19 cellular contexts compared by ENCODE assay signal in genomic region chr15:48544816-48545215, GRCh38.
DNase-seq lines count a peak whose midpoint lies in the region; ATAC-seq and TF ChIP-seq lines count a peak whose summit lies in the region.
"Had no signal": no experiment of that assay in that cellular context is flagged by ENCODE, and none has a peak within 500 bp of the region (broad histone marks: within the 10 kb centered on the region; RNA-seq: fewer than 3 reads in every experiment).

No MANE protein-coding gene starts in this region.

- H2BK120ac ChIP-seq in IMR-90 (ENCODE audit: low read depth, low read length), result no peak overlapping the region

- no peak overlapping the region for H3K56ac ChIP-seq in IMR-90 (ENCODE audit: extremely low read depth, insufficient read depth, low read length)

- H3K9me1 ChIP-seq in IMR-90 (ENCODE audit: insufficient read depth, low read length), result peaks cover 7% of the 10 kb centered on the region

- H3K27ac ChIP-seq in IMR-90 (ENCODE audit: insufficient read depth, low read length), result no peak overlapping the region

- no peaks in the 10 kb centered on the region for H3K9me3 ChIP-seq in IMR-90 (ENCODE audit: control insufficient read depth, insufficient read depth, low read length)

- no peak overlapping the region for H4K8ac ChIP-seq in IMR-90 (ENCODE audit: low read depth in 2 of 2, low read length in 2 of 2)

- H4K5ac ChIP-seq in IMR-90 (ENCODE audit: low read depth, low read length), result no peak overlapping the region

- peaks cover 6% of the 10 kb centered on the region; the same call in 1 of the 2 replicates for H4K20me1 ChIP-seq in IMR-90 (ENCODE audit: insufficient read depth, low read length)

- H3K4me1 Mint-ChIP-seq in chondrocyte (ENCODE audit: low read depth) (peaks cover 90% of the 10 kb centered on the region), mesothelial cell of epicardium (peaks cover 21% of the 10 kb centered on the region)
- no peaks in the 10 kb centered on the region for H3K4me1 Mint-ChIP-seq in stimulated activated memory B cell treated with anti-CD40 and anti-IgM and Interleukin-4, amounts not matched to agents 10 μg/mL and 1 μg/mL and 100 μg/mL, for 72 hours
- H3K4me1 Mint-ChIP-seq: CD4-positive, alpha-beta memory T cell; GM23338 had no signal

- no peak for TF ChIP-seq POLR2A in IMR-90 (IDR thresholded peaks at IDR 0.05; ENCODE audit: low read depth, low read length)

- no peaks in the 10 kb centered on the region for H3K27me3 Mint-ChIP-seq in chondrocyte (ENCODE audit: low read depth)
- no peaks in the 10 kb centered on the region for H3K27me3 Mint-ChIP-seq in mesothelial cell of epicardium (ENCODE audit: low read depth)
- no peaks in the 10 kb centered on the region for H3K27me3 Mint-ChIP-seq in stimulated activated memory B cell treated with anti-CD40 and anti-IgM and Interleukin-4, amounts not matched to agents 10 μg/mL and 1 μg/mL and 100 μg/mL, for 72 hours

- no peak overlapping the region for H2BK15ac ChIP-seq in IMR-90 (ENCODE audit: low read depth, low read length)

- DNase-seq in IMR-90, result peak; percentile 62
- DNase-seq in chondrocyte (ENCODE audit: low spot score), result no peak
- no peak for DNase-seq in mesothelial cell of epicardium (ENCODE audit: low spot score in 2 of 2, unreplicated experiment in 2 of 2)
- DNase-seq in NOMO-1 treated with DMSO at 0.1 percent for 48 hours (lab: John Stamatoyannopoulos, UW; ENCODE audit: unreplicated experiment), result no peak
- DNase-seq: Calu3; CD4-positive, alpha-beta memory T cell; DMS53; Kasumi-1; NCI-H1105 treated with DMSO at 0.1 percent for 48 hours; NCI-H1694 treated with DMSO at 0.1 percent for 48 hours; NCI-H2107; NCI-H226; NCI-H526; OCI-M1; SIG-M5 had no signal

- H3K4me2 ChIP-seq in IMR-90 (ENCODE audit: low read depth, low read length), result no peak overlapping the region
- H3K4me2 ChIP-seq: GM23338 had no signal

- intact Hi-C loops in IMR-90 (cut with micrococcal nuclease), result loop anchor here (1.0 to 5.0 kb wide), 2 partner anchors 10 to 97 kb away; no protein-coding TSS in a partner anchor

- H3K79me1 ChIP-seq in IMR-90 (ENCODE audit: low read depth in 1 of 2, low read length in 2 of 2), result peaks cover 29 to 71% of the 10 kb centered on the region in 2 experiments

- dilution Hi-C loops in IMR-90 (cut with HindIII; ENCODE audit: low sequenced_read_pairs, unreplicated experiment), result no loop called here

- no peak overlapping the region for H2AK5ac ChIP-seq in IMR-90 (ENCODE audit: low read depth, low read length)

- no CpG with 5 or more reads among the region's 2 CpGs for WGBS in IMR-90 (ENCODE audit: extremely low coverage in 2 of 2, insufficient read length in 1 of 2), 2 experiments

- no peaks in the 10 kb centered on the region; the same call in 1 of the 2 replicates for H3K36me3 ChIP-seq in IMR-90 (ENCODE audit: control insufficient read depth, insufficient read depth, low read length)

- no peak overlapping the region for H2AFZ ChIP-seq in IMR-90 (replicated peaks; ENCODE audit: low read length, poor library complexity)
- H2AFZ ChIP-seq: GM23338 had no signal

- no peak for TF ChIP-seq RAD21 in IMR-90 (IDR thresholded peaks at IDR 0.05; ENCODE audit: low read length)

- CTCF ChIA-PET in IMR-90 (lab: Yijun Ruan, JAX), result no interaction called here

- H2BK20ac ChIP-seq in IMR-90 (ENCODE audit: low read depth, low read length), result no peak overlapping the region

- no peak overlapping the region for H3K9ac ChIP-seq in IMR-90 (ENCODE audit: low read depth, low read length)

- TF ChIP-seq CTCF in IMR-90 (conservative IDR thresholded peaks at IDR 0.05; ENCODE audit: low read depth, low read length) (no peak), chondrocyte (IDR thresholded peaks at IDR 0.05) (no peak), mesothelial cell of epicardium (IDR thresholded peaks at IDR 0.05; ENCODE audit: unreplicated experiment) (no peak)

- H4K91ac ChIP-seq in IMR-90 (ENCODE audit: insufficient read depth, low read depth, low read length), result no peak overlapping the region

- in situ Hi-C loops in IMR-90 (cut with MboI; ENCODE audit: low sequenced_read_pairs), result no loop called here

- H3K4me3 Mint-ChIP-seq in chondrocyte (ENCODE audit: unreplicated experiment) (no peak overlapping the region), mesothelial cell of epicardium (no peak overlapping the region)
- no peak overlapping the region for H3K4me3 Mint-ChIP-seq in stimulated activated memory B cell treated with anti-CD40 and anti-IgM and Interleukin-4, amounts not matched to agents 10 μg/mL and 1 μg/mL and 100 μg/mL, for 72 hours
- H3K4me3 Mint-ChIP-seq: CD4-positive, alpha-beta memory T cell; GM23338 had no signal

- H2AK9ac ChIP-seq in IMR-90 (replicated peaks; ENCODE audit: low read depth, low read length, poor library complexity), result no peak overlapping the region

- peaks cover 14% of the 10 kb centered on the region for H3K4me1 ChIP-seq in IMR-90 (ENCODE audit: control insufficient read depth, insufficient read depth, low read length)

- no peaks in the 10 kb centered on the region for H3K27me3 ChIP-seq in IMR-90 (ENCODE audit: control insufficient read depth, insufficient read depth, low read length)

- BruUV-seq in IMR-90 (replicated peaks; lab: Mats Ljungman, UMichigan), result no TSS peak

- H3K36me3 Mint-ChIP-seq in chondrocyte (ENCODE audit: low read depth) (peaks cover 7% of the 10 kb centered on the region), mesothelial cell of epicardium (no peaks in the 10 kb centered on the region)
- H3K36me3 Mint-ChIP-seq in stimulated activated memory B cell treated with anti-CD40 and anti-IgM and Interleukin-4, amounts not matched to agents 10 μg/mL and 1 μg/mL and 100 μg/mL, for 72 hours, result no peaks in the 10 kb centered on the region
- H3K36me3 Mint-ChIP-seq: CD4-positive, alpha-beta memory T cell had no signal

- no peak overlapping the region for H3K4me3 ChIP-seq in IMR-90 (ENCODE audit: insufficient read depth, low read depth, low read length)
- H3K4me3 ChIP-seq: GM23338 had no signal

- H3K14ac ChIP-seq in IMR-90 (replicated peaks; ENCODE audit: low read depth, low read length), result no peak overlapping the region

- H3K27ac Mint-ChIP-seq in chondrocyte (ENCODE audit: unreplicated experiment), result peak overlapping the region; percentile 82
- peak overlapping the region; percentile 35 for H3K27ac Mint-ChIP-seq in mesothelial cell of epicardium
- no peak overlapping the region for H3K27ac Mint-ChIP-seq in stimulated activated memory B cell treated with anti-CD40 and anti-IgM and Interleukin-4, amounts not matched to agents 10 μg/mL and 1 μg/mL and 100 μg/mL, for 72 hours
- H3K27ac Mint-ChIP-seq: CD4-positive, alpha-beta memory T cell; GM23338 had no signal

- ATAC-seq in IMR-90 (ENCODE audit: low read depth), result no peak
- ATAC-seq in stimulated activated memory B cell treated with anti-CD40 and anti-IgM and Interleukin-4, amounts not matched to agents 10 μg/mL and 1 μg/mL and 100 μg/mL, for 72 hours, result no peak
- no peak for ATAC-seq in HG03095 (IDR thresholded peaks at IDR 0.05; ENCODE audit: unreplicated experiment)
- ATAC-seq in GM19023 (IDR thresholded peaks at IDR 0.05; ENCODE audit: unreplicated experiment), result no peak
- ATAC-seq: GM23338 had no signal

- peaks cover 4% of the 10 kb centered on the region for H3K9me3 Mint-ChIP-seq in chondrocyte (ENCODE audit: low read depth)
- no peaks in the 10 kb centered on the region for H3K9me3 Mint-ChIP-seq in mesothelial cell of epicardium
- H3K9me3 Mint-ChIP-seq in stimulated activated memory B cell treated with anti-CD40 and anti-IgM and Interleukin-4, amounts not matched to agents 10 μg/mL and 1 μg/mL and 100 μg/mL, for 72 hours, result no peaks in the 10 kb centered on the region
- H3K9me3 Mint-ChIP-seq: CD4-positive, alpha-beta memory T cell; GM23338 had no signal

- H3K23ac ChIP-seq in IMR-90 (ENCODE audit: low read depth, low read length), result no peak overlapping the region

- POLR2A ChIA-PET in IMR-90 (lab: Charles Lee; ENCODE audit: unreplicated experiment), result no interaction called here

- H2BK5ac ChIP-seq in IMR-90 (ENCODE audit: low read depth, low read length, poor library complexity, severe bottlenecking), result no peak overlapping the region

- no peak overlapping the region for H3K18ac ChIP-seq in IMR-90 (ENCODE audit: low read depth, low read length)

- no peak overlapping the region for H3K4ac ChIP-seq in IMR-90 (ENCODE audit: low read depth, low read length)

TF ChIP-seq in IMR-90, 13 proteins besides CTCF, POLR2A, EP300 and RAD21:
- no peak for TF ChIP-seq NFE2L2 (IDR thresholded peaks at IDR 0.05; ENCODE audit: low read depth, low read length)
- no peak for TF ChIP-seq MAFK (IDR thresholded peaks at IDR 0.05; ENCODE audit: low read depth, low read length)
- no peak for TF ChIP-seq CHD1 (IDR thresholded peaks at IDR 0.05; ENCODE audit: low read depth, low read length)
- TF ChIP-seq FOS (IDR thresholded peaks at IDR 0.05; ENCODE audit: low read depth, low read length), result no peak
